In the genomic region with DNA sequence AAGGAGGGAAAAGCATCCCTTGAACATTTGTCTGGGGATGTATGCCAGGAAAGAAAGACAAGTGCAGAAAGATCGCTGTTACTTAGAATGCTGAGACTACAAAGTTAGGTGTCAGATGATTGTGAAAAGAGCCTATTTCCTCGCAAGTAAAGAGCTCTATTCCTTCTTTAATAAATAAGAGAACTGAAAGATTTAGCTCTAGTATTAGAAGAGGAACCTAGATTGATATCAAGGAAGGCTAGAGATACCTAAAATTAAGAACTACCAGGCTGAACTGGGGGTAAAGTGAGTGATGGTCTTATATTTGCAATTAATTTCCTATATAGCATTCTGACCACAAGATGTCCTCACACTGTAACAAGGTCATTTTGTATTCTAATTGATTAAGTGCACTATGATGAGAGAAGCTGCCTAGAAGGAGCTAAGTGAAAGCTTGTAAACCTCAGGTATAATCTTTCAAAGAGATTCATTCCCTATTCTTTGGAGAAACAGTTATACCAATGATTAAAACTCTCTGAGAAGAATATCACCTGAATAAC, we compare ENCODE assay signal across 10 cellular contexts.
DNase-seq lines count a peak whose midpoint lies in the region; ATAC-seq and TF ChIP-seq lines count a peak whose summit lies in the region.
"Had no signal": no experiment of that assay in that cellular context is flagged by ENCODE, and none has a peak within 500 bp of the region (broad histone marks: within the 10 kb centered on the region; RNA-seq: fewer than 3 reads in every experiment).

No MANE protein-coding gene starts in this region.

- CTCF ChIA-PET in activated CD8-positive, alpha-beta memory T cell treated with anti-CD3 and anti-CD28 coated beads, Interleukin-2, amount 10 ng/mL, durations not matched to agents 7 days and 5 days (lab: Charles Lee): interaction anchor here (0.7 to 2.2 kb wide), 5 partner anchors 36 to 204 kb away, joined by 3 to 12 read pairs (median 4); a partner anchor contains a TSS

- no peak overlapping the region for H3K9ac ChIP-seq in MM.1S (ENCODE audit: low read length)

- no peaks in the 10 kb centered on the region for H3K27me3 Mint-ChIP-seq in dendritic cell treated with granulocyte-macrophage colony-stimulating factor and Interleukin-4, amounts not matched to agents 40 ng/mL and 50 ng/mL, for 4 days
- no peaks in the 10 kb centered on the region for H3K27me3 Mint-ChIP-seq in activated CD8-positive, alpha-beta memory T cell treated with anti-CD3 and anti-CD28 coated beads, Interleukin-2, amount 10 ng/mL, durations not matched to agents 7 days and 5 days

- H3K4me3 Mint-ChIP-seq in dendritic cell treated with granulocyte-macrophage colony-stimulating factor and Interleukin-4, amounts not matched to agents 40 ng/mL and 50 ng/mL, for 4 days: peak overlapping the region; percentile 42
- H3K4me3 Mint-ChIP-seq in activated CD8-positive, alpha-beta memory T cell treated with anti-CD3 and anti-CD28 coated beads, Interleukin-2, amount 10 ng/mL, durations not matched to agents 7 days and 5 days: no peak overlapping the region

- H2AFZ ChIP-seq in MM.1S (ENCODE audit: low read length): no peak overlapping the region

- H3F3A ChIP-seq in DOHH2 (ENCODE audit: control insufficient read depth, insufficient read depth) (peaks cover 5% of the 10 kb centered on the region; the same call in 1 of the 2 replicates), MM.1S (ENCODE audit: insufficient read depth, low read length) (no peaks in the 10 kb centered on the region)

- H3K9me2 ChIP-seq in DOHH2 (replicated peaks; ENCODE audit: control insufficient read depth, low read length): no peaks in the 10 kb centered on the region
- H3K9me2 ChIP-seq in MM.1S (replicated peaks; ENCODE audit: insufficient read depth, low read length): no peaks in the 10 kb centered on the region

- H3K27ac Mint-ChIP-seq in dendritic cell treated with granulocyte-macrophage colony-stimulating factor and Interleukin-4, amounts not matched to agents 40 ng/mL and 50 ng/mL, for 4 days: peak overlapping the region; percentile 72
- H3K27ac Mint-ChIP-seq in activated CD8-positive, alpha-beta memory T cell treated with anti-CD3 and anti-CD28 coated beads, Interleukin-2, amount 10 ng/mL, durations not matched to agents 7 days and 5 days: no peak overlapping the region

- ATAC-seq in activated CD8-positive, alpha-beta memory T cell treated with anti-CD3 and anti-CD28 coated beads, Interleukin-2, amount 10 ng/mL, durations not matched to agents 7 days and 5 days: no peak

- intact Hi-C loops in dendritic cell treated with granulocyte-macrophage colony-stimulating factor and Interleukin-4, amounts not matched to agents 40 ng/mL and 50 ng/mL, for 4 days (cut with micrococcal nuclease): loop anchor here (5.0 kb wide), 2 partner anchors 35 to 60 kb away; no protein-coding TSS in a partner anchor

- H3K9me3 ChIP-seq in DOHH2 (ENCODE audit: control insufficient read depth, insufficient read depth, low read length) (no peaks in the 10 kb centered on the region), MM.1S (replicated peaks; ENCODE audit: insufficient read depth, low read length) (no peaks in the 10 kb centered on the region), neutrophil (no peaks in the 10 kb centered on the region)
- H3K9me3 ChIP-seq: transverse colon had no signal

- H3K27me3 ChIP-seq in DOHH2 (ENCODE audit: control insufficient read depth, low read length) (no peaks in the 10 kb centered on the region), MM.1S (replicated peaks; ENCODE audit: insufficient read depth, low read length) (no peaks in the 10 kb centered on the region), neutrophil (no peaks in the 10 kb centered on the region)
- H3K27me3 ChIP-seq: transverse colon had no signal

- no peaks in the 10 kb centered on the region for H3K36me3 Mint-ChIP-seq in dendritic cell treated with granulocyte-macrophage colony-stimulating factor and Interleukin-4, amounts not matched to agents 40 ng/mL and 50 ng/mL, for 4 days (ENCODE audit: low read depth)
- H3K36me3 Mint-ChIP-seq in activated CD8-positive, alpha-beta memory T cell treated with anti-CD3 and anti-CD28 coated beads, Interleukin-2, amount 10 ng/mL, durations not matched to agents 7 days and 5 days: peaks cover 2% of the 10 kb centered on the region

- H3K4me1 ChIP-seq in DOHH2 (ENCODE audit: control insufficient read depth, low read length) (peaks cover 39% of the 10 kb centered on the region), MM.1S (ENCODE audit: low read length) (no peaks in the 10 kb centered on the region), neutrophil (ENCODE audit: control insufficient read depth in 1 of 2, insufficient read depth in 1 of 2, low read depth in 1 of 2, low read length in 1 of 2) (peaks cover 16 to 22% of the 10 kb centered on the region in 2 experiments)

- no peak for DNase-seq in MM.1S
- no peak for DNase-seq in T-helper 1 cell
- no peak for DNase-seq in activated CD8-positive, alpha-beta memory T cell treated with anti-CD3 and anti-CD28 coated beads, Interleukin-2, amount 10 ng/mL, durations not matched to agents 7 days and 5 days
- DNase-seq in KG1 (lab: John Stamatoyannopoulos, UW): no peak
- no peak for DNase-seq in AG08396 (ENCODE audit: low spot score)
- DNase-seq: hypothalamus, transverse colon had no signal

- H3K79me2 ChIP-seq in DOHH2 (ENCODE audit: control insufficient read depth, low read length) (peaks cover 72% of the 10 kb centered on the region), MM.1S (ENCODE audit: low read length) (peaks cover 37% of the 10 kb centered on the region)

- H3K27ac ChIP-seq in DOHH2 (ENCODE audit: low read depth, low read length) (no peak overlapping the region), MM.1S (ENCODE audit: low read length) (no peak overlapping the region), neutrophil (peak overlapping the region; percentile 14)
- H3K27ac ChIP-seq: transverse colon had no signal

- H3K9me3 Mint-ChIP-seq in dendritic cell treated with granulocyte-macrophage colony-stimulating factor and Interleukin-4, amounts not matched to agents 40 ng/mL and 50 ng/mL, for 4 days: no peaks in the 10 kb centered on the region
- no peaks in the 10 kb centered on the region for H3K9me3 Mint-ChIP-seq in activated CD8-positive, alpha-beta memory T cell treated with anti-CD3 and anti-CD28 coated beads, Interleukin-2, amount 10 ng/mL, durations not matched to agents 7 days and 5 days (ENCODE audit: low read depth)

- peak; percentile 50 for TF ChIP-seq CTCF in DOHH2 (IDR thresholded peaks at IDR 0.05; ENCODE audit: low read depth, low read length, poor library complexity, severe bottlenecking)
- peak; percentile 17 for TF ChIP-seq CTCF in MM.1S (IDR thresholded peaks at IDR 0.05; ENCODE audit: low read length)
- no peak for TF ChIP-seq CTCF in neutrophil (IDR thresholded peaks at IDR 0.05)

- H4K20me1 ChIP-seq in DOHH2 (ENCODE audit: control insufficient read depth, insufficient read depth, low read depth, low read length) (no peaks in the 10 kb centered on the region; the same call in 1 of the 2 replicates), MM.1S (ENCODE audit: insufficient read depth, low read length) (no peaks in the 10 kb centered on the region)

- H3K4me2 ChIP-seq in DOHH2 (ENCODE audit: low read length) (no peak overlapping the region), MM.1S (ENCODE audit: low read depth, low read length) (no peak overlapping the region)

- peaks cover 41% of the 10 kb centered on the region for H3K4me1 Mint-ChIP-seq in dendritic cell treated with granulocyte-macrophage colony-stimulating factor and Interleukin-4, amounts not matched to agents 40 ng/mL and 50 ng/mL, for 4 days (ENCODE audit: low read depth)
- peaks cover 7% of the 10 kb centered on the region for H3K4me1 Mint-ChIP-seq in activated CD8-positive, alpha-beta memory T cell treated with anti-CD3 and anti-CD28 coated beads, Interleukin-2, amount 10 ng/mL, durations not matched to agents 7 days and 5 days

- H3K36me3 ChIP-seq in DOHH2 (ENCODE audit: control insufficient read depth, low read length): no peaks in the 10 kb centered on the region; the same call in 1 of the 2 replicates
- H3K36me3 ChIP-seq in MM.1S (replicated peaks; ENCODE audit: insufficient read depth, low read length): no peaks in the 10 kb centered on the region
- no peaks in the 10 kb centered on the region for H3K36me3 ChIP-seq in neutrophil
- H3K36me3 ChIP-seq: transverse colon had no signal

- no peak overlapping the region for H3K4me3 ChIP-seq in DOHH2 (ENCODE audit: low read length)
- no peak overlapping the region for H3K4me3 ChIP-seq in MM.1S (ENCODE audit: low read length)
- H3K4me3 ChIP-seq in neutrophil (ENCODE audit: low read depth in 1 of 2, low read length in 1 of 2): no peak overlapping the region
- H3K4me3 ChIP-seq: transverse colon had no signal
